In genomic region chr5:37370864-37371726, GRCh38 we compare ENCODE assay signal across 1 cellular context.
TF ChIP-seq lines count a peak whose summit lies in the region.

TSS of gene NUP155 (minus strand) at chr5:37371106. CDS start at chr5:37370977, 129 bp downstream.

TF ChIP-seq in GM12878, 131 proteins besides CTCF, POLR2A, EP300 and RAD21 (continued from another document and continues in another):
- TF ChIP-seq SPI1 (IDR thresholded peaks at IDR 0.05; ENCODE audit: borderline replicate concordance, insufficient read depth, low read depth, low read length) (peak; percentile 88), PAX5 (IDR thresholded peaks at IDR 0.05; ENCODE audit: borderline replicate concordance, low read depth, low read length) (peak; percentile 67; the same call in 1 of the 2 replicates), YY1 (IDR thresholded peaks at IDR 0.05; ENCODE audit: low read depth, low read length) (peak; percentile 51), LARP7 (IDR thresholded peaks at IDR 0.05) (no peak; the same call in 1 of the 2 replicates), POLR2AphosphoS5 (IDR thresholded peaks at IDR 0.05; ENCODE audit: low read length) (peak; percentile 94), SUPT20H (IDR thresholded peaks at IDR 0.05; ENCODE audit: borderline replicate concordance, control insufficient read depth, low read depth, low read length) (no peak), TARDBP (IDR thresholded peaks at IDR 0.05; ENCODE audit: borderline replicate concordance) (peak; percentile 58; the same call in 1 of the 2 replicates), SREBF1 (IDR thresholded peaks at IDR 0.05; ENCODE audit: low read length) (no peak), BMI1 (IDR thresholded peaks at IDR 0.05; ENCODE audit: borderline replicate concordance) (peak; percentile 28; the same call in 1 of the 2 replicates), IKZF2 (IDR thresholded peaks at IDR 0.05) (peak; percentile 89 to 92), NBN (IDR thresholded peaks at IDR 0.05) (peak; percentile 100), CBX5 (IDR thresholded peaks at IDR 0.05; ENCODE audit: low read depth) (no peak), WRNIP1 (IDR thresholded peaks at IDR 0.05; ENCODE audit: borderline replicate concordance, low read depth, low read length) (no peak), BACH1 (IDR thresholded peaks at IDR 0.05; ENCODE audit: borderline replicate concordance) (0 out of 2 replicates have a peak, but pooled peaks have one; percentile 54), BHLHE40 (IDR thresholded peaks at IDR 0.05; ENCODE audit: borderline replicate concordance in 1 of 2, low read depth in 2 of 2, low read length in 1 of 2) (peak; percentile 34 to 71; a peak in 3 of 4 replicates), EZH2 (IDR thresholded peaks at IDR 0.05; ENCODE audit: borderline replicate concordance, control insufficient read depth, low read depth, low read length) (no peak), RUNX3 (IDR thresholded peaks at IDR 0.05; ENCODE audit: low read length) (peak; percentile 51), POLR2AphosphoS2 (IDR thresholded peaks at IDR 0.05; ENCODE audit: low read depth, low read length) (peak; percentile 88), HDGF (IDR thresholded peaks at IDR 0.05) (peak; percentile 100), ETV6 (conservative IDR thresholded peaks at IDR 0.05 in 1 of 2, IDR thresholded peaks at IDR 0.05 in 1 of 2; ENCODE audit: borderline replicate concordance in 1 of 2, low read depth in 1 of 2) (peak in 1 of 2 experiments; percentile 84; a peak in 1 of 4 replicates), NR2C2 (IDR thresholded peaks at IDR 0.05; ENCODE audit: borderline replicate concordance, control insufficient read depth, insufficient read length, low read depth) (no peak), KDM1A (IDR thresholded peaks at IDR 0.05; ENCODE audit: borderline replicate concordance) (no peak), CREB1 (IDR thresholded peaks at IDR 0.05; ENCODE audit: low read depth) (peak; percentile 99), TCF12 (IDR thresholded peaks at IDR 0.05; ENCODE audit: low read depth, low read length) (peak; percentile 31; the same call in 1 of the 2 replicates), SMARCA5 (IDR thresholded peaks at IDR 0.05) (no peak), NFXL1 (IDR thresholded peaks at IDR 0.05; ENCODE audit: borderline replicate concordance) (no peak), ATF7 (IDR thresholded peaks at IDR 0.05; ENCODE audit: low read depth) (peak; percentile 79), ZNF274 (IDR thresholded peaks at IDR 0.05; ENCODE audit: insufficient read depth, insufficient read length) (no peak), NR2F1 (conservative IDR thresholded peaks at IDR 0.05) (no peak), HSF1 (IDR thresholded peaks at IDR 0.05; ENCODE audit: low read depth, low read length) (no peak), USF1 (IDR thresholded peaks at IDR 0.05; ENCODE audit: borderline replicate concordance, extremely low read length, insufficient read depth, low read depth, low read length) (no peak), MYB (IDR thresholded peaks at IDR 0.05; ENCODE audit: borderline replicate concordance, low read depth, low read length) (no peak; the same call in 1 of the 2 replicates), PAX8 (IDR thresholded peaks at IDR 0.05) (no peak), SREBF2 (IDR thresholded peaks at IDR 0.05; ENCODE audit: low read length) (no peak), BRCA1 (IDR thresholded peaks at IDR 0.05; ENCODE audit: low read depth, low read length) (no peak), FOXM1 (IDR thresholded peaks at IDR 0.05; ENCODE audit: low read depth, low read length) (peak; percentile 51; the same call in 1 of the 2 replicates), CHD1 (IDR thresholded peaks at IDR 0.05; ENCODE audit: low read depth, low read length) (no peak; the same call in 1 of the 2 replicates), JUNB (IDR thresholded peaks at IDR 0.05) (no peak), SP1 (IDR thresholded peaks at IDR 0.05; ENCODE audit: low read depth, low read length) (peak; percentile 6)
- TF ChIP-seq, protein P1, sequence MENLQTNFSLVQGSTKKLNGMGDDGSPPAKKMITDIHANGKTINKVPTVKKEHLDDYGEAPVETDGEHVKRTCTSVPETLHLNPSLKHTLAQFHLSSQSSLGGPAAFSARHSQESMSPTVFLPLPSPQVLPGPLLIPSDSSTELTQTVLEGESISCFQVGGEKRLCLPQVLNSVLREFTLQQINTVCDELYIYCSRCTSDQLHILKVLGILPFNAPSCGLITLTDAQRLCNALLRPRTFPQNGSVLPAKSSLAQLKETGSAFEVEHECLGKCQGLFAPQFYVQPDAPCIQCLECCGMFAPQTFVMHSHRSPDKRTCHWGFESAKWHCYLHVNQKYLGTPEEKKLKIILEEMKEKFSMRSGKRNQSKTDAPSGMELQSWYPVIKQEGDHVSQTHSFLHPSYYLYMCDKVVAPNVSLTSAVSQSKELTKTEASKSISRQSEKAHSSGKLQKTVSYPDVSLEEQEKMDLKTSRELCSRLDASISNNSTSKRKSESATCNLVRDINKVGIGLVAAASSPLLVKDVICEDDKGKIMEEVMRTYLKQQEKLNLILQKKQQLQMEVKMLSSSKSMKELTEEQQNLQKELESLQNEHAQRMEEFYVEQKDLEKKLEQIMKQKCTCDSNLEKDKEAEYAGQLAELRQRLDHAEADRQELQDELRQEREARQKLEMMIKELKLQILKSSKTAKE (IDR thresholded peaks at IDR 0.05; ENCODE audit: low read depth, poor library complexity, severe bottlenecking): peak; percentile 23
- TF ChIP-seq, protein P2, sequence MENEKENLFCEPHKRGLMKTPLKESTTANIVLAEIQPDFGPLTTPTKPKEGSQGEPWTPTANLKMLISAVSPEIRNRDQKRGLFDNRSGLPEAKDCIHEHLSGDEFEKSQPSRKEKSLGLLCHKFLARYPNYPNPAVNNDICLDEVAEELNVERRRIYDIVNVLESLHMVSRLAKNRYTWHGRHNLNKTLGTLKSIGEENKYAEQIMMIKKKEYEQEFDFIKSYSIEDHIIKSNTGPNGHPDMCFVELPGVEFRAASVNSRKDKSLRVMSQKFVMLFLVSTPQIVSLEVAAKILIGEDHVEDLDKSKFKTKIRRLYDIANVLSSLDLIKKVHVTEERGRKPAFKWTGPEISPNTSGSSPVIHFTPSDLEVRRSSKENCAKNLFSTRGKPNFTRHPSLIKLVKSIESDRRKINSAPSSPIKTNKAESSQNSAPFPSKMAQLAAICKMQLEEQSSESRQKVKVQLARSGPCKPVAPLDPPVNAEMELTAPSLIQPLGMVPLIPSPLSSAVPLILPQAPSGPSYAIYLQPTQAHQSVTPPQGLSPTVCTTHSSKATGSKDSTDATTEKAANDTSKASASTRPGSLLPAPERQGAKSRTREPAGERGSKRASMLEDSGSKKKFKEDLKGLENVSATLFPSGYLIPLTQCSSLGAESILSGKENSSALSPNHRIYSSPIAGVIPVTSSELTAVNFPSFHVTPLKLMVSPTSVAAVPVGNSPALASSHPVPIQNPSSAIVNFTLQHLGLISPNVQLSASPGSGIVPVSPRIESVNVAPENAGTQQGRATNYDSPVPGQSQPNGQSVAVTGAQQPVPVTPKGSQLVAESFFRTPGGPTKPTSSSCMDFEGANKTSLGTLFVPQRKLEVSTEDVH (IDR thresholded peaks at IDR 0.05; ENCODE audit: low read depth, partially characterized antibody): peak; percentile 97
- TF ChIP-seq, protein P3, sequence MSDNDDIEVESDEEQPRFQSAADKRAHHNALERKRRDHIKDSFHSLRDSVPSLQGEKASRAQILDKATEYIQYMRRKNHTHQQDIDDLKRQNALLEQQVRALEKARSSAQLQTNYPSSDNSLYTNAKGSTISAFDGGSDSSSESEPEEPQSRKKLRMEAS (IDR thresholded peaks at IDR 0.05; ENCODE audit: low read depth, low read length): peak; percentile 95
- TF ChIP-seq, protein P4, sequence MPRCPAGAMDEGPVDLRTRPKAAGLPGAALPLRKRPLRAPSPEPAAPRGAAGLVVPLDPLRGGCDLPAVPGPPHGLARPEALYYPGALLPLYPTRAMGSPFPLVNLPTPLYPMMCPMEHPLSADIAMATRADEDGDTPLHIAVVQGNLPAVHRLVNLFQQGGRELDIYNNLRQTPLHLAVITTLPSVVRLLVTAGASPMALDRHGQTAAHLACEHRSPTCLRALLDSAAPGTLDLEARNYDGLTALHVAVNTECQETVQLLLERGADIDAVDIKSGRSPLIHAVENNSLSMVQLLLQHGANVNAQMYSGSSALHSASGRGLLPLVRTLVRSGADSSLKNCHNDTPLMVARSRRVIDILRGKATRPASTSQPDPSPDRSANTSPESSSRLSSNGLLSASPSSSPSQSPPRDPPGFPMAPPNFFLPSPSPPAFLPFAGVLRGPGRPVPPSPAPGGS (IDR thresholded peaks at IDR 0.05; ENCODE audit: borderline replicate concordance, insufficient read depth, low read depth, low read length, poor library complexity, severe bottlenecking): peak; percentile 31
- TF ChIP-seq, protein P5, sequence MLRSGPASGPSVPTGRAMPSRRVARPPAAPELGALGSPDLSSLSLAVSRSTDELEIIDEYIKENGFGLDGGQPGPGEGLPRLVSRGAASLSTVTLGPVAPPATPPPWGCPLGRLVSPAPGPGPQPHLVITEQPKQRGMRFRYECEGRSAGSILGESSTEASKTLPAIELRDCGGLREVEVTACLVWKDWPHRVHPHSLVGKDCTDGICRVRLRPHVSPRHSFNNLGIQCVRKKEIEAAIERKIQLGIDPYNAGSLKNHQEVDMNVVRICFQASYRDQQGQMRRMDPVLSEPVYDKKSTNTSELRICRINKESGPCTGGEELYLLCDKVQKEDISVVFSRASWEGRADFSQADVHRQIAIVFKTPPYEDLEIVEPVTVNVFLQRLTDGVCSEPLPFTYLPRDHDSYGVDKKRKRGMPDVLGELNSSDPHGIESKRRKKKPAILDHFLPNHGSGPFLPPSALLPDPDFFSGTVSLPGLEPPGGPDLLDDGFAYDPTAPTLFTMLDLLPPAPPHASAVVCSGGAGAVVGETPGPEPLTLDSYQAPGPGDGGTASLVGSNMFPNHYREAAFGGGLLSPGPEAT (IDR thresholded peaks at IDR 0.05; ENCODE audit: low read depth): peak; percentile 99
- TF ChIP-seq, protein P6, sequence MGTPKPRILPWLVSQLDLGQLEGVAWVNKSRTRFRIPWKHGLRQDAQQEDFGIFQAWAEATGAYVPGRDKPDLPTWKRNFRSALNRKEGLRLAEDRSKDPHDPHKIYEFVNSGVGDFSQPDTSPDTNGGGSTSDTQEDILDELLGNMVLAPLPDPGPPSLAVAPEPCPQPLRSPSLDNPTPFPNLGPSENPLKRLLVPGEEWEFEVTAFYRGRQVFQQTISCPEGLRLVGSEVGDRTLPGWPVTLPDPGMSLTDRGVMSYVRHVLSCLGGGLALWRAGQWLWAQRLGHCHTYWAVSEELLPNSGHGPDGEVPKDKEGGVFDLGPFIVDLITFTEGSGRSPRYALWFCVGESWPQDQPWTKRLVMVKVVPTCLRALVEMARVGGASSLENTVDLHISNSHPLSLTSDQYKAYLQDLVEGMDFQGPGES (IDR thresholded peaks at IDR 0.05): no peak
- TF ChIP-seq, protein P7, sequence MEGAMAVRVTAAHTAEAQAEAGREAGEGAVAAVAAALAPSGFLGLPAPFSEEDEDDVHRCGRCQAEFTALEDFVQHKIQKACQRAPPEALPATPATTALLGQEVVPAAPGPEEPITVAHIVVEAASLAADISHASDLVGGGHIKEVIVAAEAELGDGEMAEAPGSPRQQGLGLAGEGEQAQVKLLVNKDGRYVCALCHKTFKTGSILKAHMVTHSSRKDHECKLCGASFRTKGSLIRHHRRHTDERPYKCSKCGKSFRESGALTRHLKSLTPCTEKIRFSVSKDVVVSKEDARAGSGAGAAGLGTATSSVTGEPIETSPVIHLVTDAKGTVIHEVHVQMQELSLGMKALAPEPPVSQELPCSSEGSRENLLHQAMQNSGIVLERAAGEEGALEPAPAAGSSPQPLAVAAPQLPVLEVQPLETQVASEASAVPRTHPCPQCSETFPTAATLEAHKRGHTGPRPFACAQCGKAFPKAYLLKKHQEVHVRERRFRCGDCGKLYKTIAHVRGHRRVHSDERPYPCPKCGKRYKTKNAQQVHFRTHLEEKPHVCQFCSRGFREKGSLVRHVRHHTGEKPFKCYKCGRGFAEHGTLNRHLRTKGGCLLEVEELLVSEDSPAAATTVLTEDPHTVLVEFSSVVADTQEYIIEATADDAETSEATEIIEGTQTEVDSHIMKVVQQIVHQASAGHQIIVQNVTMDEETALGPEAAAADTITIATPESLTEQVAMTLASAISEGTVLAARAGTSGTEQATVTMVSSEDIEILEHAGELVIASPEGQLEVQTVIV (IDR thresholded peaks at IDR 0.05; ENCODE audit: borderline replicate concordance, partially characterized antibody): peak; percentile 70
- TF ChIP-seq, protein P8, sequence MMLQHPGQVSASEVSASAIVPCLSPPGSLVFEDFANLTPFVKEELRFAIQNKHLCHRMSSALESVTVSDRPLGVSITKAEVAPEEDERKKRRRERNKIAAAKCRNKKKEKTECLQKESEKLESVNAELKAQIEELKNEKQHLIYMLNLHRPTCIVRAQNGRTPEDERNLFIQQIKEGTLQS (IDR thresholded peaks at IDR 0.05; ENCODE audit: borderline replicate concordance, extremely low read depth, low read depth, low read length): peak; percentile 88
